Comparison of ENCODE assay signal across 1 cellular context in genomic region chr2:217950401-217950871, GRCh38.
TF ChIP-seq lines count a peak whose summit lies in the region.

No MANE protein-coding gene starts in this region.

TF ChIP-seq in H1, 55 proteins besides CTCF, POLR2A, EP300 and RAD21:
- TF ChIP-seq TEAD4 (IDR thresholded peaks at IDR 0.05; ENCODE audit: low read depth, low read length): no peak
- TF ChIP-seq BACH1 (IDR thresholded peaks at IDR 0.05; ENCODE audit: low read length): no peak
- no peak for TF ChIP-seq BCL11A (IDR thresholded peaks at IDR 0.05; ENCODE audit: low read depth in 2 of 2, low read length in 2 of 2)
- no peak for TF ChIP-seq CREB1 (IDR thresholded peaks at IDR 0.05)
- no peak for TF ChIP-seq TAF7 (optimal IDR thresholded peaks at IDR 0.05; ENCODE audit: borderline replicate concordance, low read depth, low read length)
- TF ChIP-seq SIX5 (IDR thresholded peaks at IDR 0.05; ENCODE audit: low read depth, low read length): no peak
